In the genomic region with DNA sequence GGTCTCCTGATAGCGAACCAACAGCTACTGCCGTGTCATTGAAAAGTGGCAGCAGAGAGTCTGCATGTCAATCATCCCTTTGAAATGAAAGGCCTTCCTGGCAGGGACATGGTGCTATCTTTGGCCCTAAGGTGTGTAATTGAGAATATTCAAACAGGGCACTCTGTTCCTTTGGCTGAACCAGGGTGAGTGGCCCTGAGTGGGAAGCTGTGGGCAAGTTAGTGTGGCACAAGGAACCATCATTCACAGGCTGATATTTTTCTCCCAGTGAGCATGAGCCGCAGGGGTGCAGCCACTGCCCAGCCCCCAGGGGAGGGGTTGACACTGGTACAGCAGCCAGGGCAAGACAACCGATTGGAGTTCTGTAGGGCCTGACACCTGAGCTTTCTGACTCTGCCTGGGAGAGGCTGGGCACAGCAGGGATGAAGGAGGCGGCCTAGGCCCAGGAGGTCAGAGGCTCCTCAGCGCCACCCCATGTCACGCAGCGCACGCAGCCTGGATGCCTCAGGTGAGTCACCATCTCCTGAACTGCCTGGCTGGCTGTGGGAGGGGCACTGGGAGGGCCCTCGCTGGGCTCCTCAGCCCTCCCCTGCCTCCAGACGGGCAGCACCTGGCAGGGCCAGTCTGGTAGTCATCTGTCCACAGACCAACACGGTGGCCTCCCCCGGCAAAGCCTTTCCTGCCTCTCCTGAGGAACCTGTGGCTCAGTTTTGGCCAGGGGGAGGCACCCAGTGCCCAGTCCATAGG, we compare ENCODE assay signal across 1 cellular context.
TF ChIP-seq lines count a peak whose summit lies in the region.

No MANE protein-coding gene starts in this region.

TF ChIP-seq in HEK293, 187 proteins besides CTCF, POLR2A, EP300 and RAD21 (continued from another document and continues in another):
- TF ChIP-seq, protein P1, sequence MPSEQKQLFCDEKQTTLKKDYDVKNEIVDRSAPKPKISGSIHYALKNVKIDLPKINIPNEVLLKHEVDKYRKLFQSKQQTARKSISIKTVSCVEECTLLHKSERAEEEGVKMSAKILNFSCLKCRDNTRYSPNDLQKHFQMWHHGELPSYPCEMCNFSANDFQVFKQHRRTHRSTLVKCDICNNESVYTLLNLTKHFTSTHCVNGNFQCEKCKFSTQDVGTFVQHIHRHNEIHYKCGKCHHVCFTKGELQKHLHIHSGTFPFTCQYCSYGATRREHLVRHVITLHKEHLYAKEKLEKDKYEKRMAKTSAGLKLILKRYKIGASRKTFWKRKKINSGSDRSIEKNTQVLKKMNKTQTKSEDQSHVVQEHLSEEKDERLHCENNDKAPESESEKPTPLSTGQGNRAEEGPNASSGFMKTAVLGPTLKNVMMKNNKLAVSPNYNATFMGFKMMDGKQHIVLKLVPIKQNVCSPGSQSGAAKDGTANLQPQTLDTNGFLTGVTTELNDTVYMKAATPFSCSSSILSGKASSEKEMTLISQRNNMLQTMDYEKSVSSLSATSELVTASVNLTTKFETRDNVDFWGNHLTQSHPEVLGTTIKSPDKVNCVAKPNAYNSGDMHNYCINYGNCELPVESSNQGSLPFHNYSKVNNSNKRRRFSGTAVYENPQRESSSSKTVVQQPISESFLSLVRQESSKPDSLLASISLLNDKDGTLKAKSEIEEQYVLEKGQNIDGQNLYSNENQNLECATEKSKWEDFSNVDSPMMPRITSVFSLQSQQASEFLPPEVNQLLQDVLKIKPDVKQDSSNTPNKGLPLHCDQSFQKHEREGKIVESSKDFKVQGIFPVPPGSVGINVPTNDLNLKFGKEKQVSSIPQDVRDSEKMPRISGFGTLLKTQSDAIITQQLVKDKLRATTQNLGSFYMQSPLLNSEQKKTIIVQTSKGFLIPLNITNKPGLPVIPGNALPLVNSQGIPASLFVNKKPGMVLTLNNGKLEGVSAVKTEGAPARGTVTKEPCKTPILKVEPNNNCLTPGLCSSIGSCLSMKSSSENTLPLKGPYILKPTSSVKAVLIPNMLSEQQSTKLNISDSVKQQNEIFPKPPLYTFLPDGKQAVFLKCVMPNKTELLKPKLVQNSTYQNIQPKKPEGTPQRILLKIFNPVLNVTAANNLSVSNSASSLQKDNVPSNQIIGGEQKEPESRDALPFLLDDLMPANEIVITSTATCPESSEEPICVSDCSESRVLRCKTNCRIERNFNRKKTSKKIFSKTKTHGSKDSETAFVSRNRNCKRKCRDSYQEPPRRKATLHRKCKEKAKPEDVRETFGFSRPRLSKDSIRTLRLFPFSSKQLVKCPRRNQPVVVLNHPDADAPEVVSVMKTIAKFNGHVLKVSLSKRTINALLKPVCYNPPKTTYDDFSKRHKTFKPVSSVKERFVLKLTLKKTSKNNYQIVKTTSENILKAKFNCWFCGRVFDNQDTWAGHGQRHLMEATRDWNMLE (tag by site-specific recombination; conservative IDR thresholded peaks at IDR 0.05; ENCODE audit: low read depth): no peak
- TF ChIP-seq KLF8 (tag by site-specific recombination; IDR thresholded peaks at IDR 0.05): 0 out of 2 replicates have a peak, but pooled peaks have one; percentile 19
- no peak for TF ChIP-seq GLI4 (tag by site-specific recombination; IDR thresholded peaks at IDR 0.05)
- no peak for TF ChIP-seq ZNF473 (tag by site-specific recombination; IDR thresholded peaks at IDR 0.05)
- no peak for TF ChIP-seq ZNF76 (tag by site-specific recombination; IDR thresholded peaks at IDR 0.05; ENCODE audit: borderline replicate concordance, low read depth)
- TF ChIP-seq SP2 (tag by site-specific recombination; IDR thresholded peaks at IDR 0.05): peak; percentile 31
- TF ChIP-seq, protein P2, sequence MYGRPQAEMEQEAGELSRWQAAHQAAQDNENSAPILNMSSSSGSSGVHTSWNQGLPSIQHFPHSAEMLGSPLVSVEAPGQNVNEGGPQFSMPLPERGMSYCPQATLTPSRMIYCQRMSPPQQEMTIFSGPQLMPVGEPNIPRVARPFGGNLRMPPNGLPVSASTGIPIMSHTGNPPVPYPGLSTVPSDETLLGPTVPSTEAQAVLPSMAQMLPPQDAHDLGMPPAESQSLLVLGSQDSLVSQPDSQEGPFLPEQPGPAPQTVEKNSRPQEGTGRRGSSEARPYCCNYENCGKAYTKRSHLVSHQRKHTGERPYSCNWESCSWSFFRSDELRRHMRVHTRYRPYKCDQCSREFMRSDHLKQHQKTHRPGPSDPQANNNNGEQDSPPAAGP (tag by site-specific recombination; IDR thresholded peaks at IDR 0.05): peak; percentile 93
- TF ChIP-seq ZNF23 (tag by site-specific recombination; IDR thresholded peaks at IDR 0.05; ENCODE audit: borderline replicate concordance): no peak
- TF ChIP-seq ZNF560 (tag by site-specific recombination; IDR thresholded peaks at IDR 0.05; ENCODE audit: borderline replicate concordance): no peak
- TF ChIP-seq, protein P3, sequence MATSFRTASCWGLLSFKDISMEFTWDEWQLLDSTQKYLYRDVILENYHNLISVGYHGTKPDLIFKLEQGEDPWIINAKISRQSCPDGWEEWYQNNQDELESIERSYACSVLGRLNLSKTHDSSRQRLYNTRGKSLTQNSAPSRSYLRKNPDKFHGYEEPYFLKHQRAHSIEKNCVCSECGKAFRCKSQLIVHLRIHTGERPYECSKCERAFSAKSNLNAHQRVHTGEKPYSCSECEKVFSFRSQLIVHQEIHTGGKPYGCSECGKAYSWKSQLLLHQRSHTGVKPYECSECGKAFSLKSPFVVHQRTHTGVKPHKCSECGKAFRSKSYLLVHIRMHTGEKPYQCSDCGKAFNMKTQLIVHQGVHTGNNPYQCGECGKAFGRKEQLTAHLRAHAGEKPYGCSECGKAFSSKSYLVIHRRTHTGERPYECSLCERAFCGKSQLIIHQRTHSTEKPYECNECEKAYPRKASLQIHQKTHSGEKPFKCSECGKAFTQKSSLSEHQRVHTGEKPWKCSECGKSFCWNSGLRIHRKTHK (tag by site-specific recombination; IDR thresholded peaks at IDR 0.05): no peak
- no peak for TF ChIP-seq ZNF777 (tag by site-specific recombination; IDR thresholded peaks at IDR 0.05; ENCODE audit: borderline replicate concordance)
- TF ChIP-seq ZNF624 (tag by site-specific recombination; IDR thresholded peaks at IDR 0.05): no peak
- TF ChIP-seq, protein P4, sequence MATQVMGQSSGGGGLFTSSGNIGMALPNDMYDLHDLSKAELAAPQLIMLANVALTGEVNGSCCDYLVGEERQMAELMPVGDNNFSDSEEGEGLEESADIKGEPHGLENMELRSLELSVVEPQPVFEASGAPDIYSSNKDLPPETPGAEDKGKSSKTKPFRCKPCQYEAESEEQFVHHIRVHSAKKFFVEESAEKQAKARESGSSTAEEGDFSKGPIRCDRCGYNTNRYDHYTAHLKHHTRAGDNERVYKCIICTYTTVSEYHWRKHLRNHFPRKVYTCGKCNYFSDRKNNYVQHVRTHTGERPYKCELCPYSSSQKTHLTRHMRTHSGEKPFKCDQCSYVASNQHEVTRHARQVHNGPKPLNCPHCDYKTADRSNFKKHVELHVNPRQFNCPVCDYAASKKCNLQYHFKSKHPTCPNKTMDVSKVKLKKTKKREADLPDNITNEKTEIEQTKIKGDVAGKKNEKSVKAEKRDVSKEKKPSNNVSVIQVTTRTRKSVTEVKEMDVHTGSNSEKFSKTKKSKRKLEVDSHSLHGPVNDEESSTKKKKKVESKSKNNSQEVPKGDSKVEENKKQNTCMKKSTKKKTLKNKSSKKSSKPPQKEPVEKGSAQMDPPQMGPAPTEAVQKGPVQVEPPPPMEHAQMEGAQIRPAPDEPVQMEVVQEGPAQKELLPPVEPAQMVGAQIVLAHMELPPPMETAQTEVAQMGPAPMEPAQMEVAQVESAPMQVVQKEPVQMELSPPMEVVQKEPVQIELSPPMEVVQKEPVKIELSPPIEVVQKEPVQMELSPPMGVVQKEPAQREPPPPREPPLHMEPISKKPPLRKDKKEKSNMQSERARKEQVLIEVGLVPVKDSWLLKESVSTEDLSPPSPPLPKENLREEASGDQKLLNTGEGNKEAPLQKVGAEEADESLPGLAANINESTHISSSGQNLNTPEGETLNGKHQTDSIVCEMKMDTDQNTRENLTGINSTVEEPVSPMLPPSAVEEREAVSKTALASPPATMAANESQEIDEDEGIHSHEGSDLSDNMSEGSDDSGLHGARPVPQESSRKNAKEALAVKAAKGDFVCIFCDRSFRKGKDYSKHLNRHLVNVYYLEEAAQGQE (tag by site-specific recombination; IDR thresholded peaks at IDR 0.05): no peak
- no peak for TF ChIP-seq ZNF707 (tag by site-specific recombination; IDR thresholded peaks at IDR 0.05)
- TF ChIP-seq, protein P5, sequence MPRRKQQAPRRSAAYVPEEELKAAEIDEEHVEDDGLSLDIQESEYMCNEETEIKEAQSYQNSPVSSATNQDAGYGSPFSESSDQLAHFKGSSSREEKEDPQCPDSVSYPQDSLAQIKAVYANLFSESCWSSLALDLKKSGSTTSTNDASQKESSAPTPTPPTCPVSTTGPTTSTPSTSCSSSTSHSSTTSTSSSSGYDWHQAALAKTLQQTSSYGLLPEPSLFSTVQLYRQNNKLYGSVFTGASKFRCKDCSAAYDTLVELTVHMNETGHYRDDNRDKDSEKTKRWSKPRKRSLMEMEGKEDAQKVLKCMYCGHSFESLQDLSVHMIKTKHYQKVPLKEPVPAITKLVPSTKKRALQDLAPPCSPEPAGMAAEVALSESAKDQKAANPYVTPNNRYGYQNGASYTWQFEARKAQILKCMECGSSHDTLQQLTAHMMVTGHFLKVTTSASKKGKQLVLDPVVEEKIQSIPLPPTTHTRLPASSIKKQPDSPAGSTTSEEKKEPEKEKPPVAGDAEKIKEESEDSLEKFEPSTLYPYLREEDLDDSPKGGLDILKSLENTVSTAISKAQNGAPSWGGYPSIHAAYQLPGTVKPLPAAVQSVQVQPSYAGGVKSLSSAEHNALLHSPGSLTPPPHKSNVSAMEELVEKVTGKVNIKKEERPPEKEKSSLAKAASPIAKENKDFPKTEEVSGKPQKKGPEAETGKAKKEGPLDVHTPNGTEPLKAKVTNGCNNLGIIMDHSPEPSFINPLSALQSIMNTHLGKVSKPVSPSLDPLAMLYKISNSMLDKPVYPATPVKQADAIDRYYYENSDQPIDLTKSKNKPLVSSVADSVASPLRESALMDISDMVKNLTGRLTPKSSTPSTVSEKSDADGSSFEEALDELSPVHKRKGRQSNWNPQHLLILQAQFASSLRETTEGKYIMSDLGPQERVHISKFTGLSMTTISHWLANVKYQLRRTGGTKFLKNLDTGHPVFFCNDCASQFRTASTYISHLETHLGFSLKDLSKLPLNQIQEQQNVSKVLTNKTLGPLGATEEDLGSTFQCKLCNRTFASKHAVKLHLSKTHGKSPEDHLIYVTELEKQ (tag by site-specific recombination; IDR thresholded peaks at IDR 0.05; ENCODE audit: borderline replicate concordance): no peak
- no peak for TF ChIP-seq ZNF202 (tag by site-specific recombination; IDR thresholded peaks at IDR 0.05; ENCODE audit: borderline replicate concordance)
- 0 out of 2 replicates have a peak, but pooled peaks have one; percentile 37 for TF ChIP-seq GLIS2 (tag by site-specific recombination; IDR thresholded peaks at IDR 0.05)
- TF ChIP-seq, protein P6, sequence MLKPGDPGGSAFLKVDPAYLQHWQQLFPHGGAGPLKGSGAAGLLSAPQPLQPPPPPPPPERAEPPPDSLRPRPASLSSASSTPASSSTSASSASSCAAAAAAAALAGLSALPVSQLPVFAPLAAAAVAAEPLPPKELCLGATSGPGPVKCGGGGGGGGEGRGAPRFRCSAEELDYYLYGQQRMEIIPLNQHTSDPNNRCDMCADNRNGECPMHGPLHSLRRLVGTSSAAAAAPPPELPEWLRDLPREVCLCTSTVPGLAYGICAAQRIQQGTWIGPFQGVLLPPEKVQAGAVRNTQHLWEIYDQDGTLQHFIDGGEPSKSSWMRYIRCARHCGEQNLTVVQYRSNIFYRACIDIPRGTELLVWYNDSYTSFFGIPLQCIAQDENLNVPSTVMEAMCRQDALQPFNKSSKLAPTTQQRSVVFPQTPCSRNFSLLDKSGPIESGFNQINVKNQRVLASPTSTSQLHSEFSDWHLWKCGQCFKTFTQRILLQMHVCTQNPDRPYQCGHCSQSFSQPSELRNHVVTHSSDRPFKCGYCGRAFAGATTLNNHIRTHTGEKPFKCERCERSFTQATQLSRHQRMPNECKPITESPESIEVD (tag by site-specific recombination; IDR thresholded peaks at IDR 0.05): no peak
- TF ChIP-seq ZNF324 (tag by site-specific recombination; IDR thresholded peaks at IDR 0.05): no peak
- TF ChIP-seq ZNF658 (tag by site-specific recombination; IDR thresholded peaks at IDR 0.05): no peak
- TF ChIP-seq SP7 (tag by site-specific recombination; IDR thresholded peaks at IDR 0.05): peak; percentile 76
- TF ChIP-seq ZNF16 (tag by site-specific recombination; IDR thresholded peaks at IDR 0.05; ENCODE audit: low read depth): no peak
- TF ChIP-seq ZNF558 (tag by site-specific recombination; IDR thresholded peaks at IDR 0.05): no peak
- no peak for TF ChIP-seq ZNF555 (tag by site-specific recombination; conservative IDR thresholded peaks at IDR 0.05)
- TF ChIP-seq, protein P7, sequence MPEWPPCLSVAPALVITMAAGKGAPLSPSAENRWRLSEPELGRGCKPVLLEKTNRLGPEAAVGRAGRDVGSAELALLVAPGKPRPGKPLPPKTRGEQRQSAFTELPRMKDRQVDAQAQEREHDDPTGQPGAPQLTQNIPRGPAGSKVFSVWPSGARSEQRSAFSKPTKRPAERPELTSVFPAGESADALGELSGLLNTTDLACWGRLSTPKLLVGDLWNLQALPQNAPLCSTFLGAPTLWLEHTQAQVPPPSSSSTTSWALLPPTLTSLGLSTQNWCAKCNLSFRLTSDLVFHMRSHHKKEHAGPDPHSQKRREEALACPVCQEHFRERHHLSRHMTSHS (tag by site-specific recombination; IDR thresholded peaks at IDR 0.05): no peak
- TF ChIP-seq ZFP69B (tag by site-specific recombination; IDR thresholded peaks at IDR 0.05): no peak
- no peak for TF ChIP-seq WT1 (tag by site-specific recombination; IDR thresholded peaks at IDR 0.05)
- no peak for TF ChIP-seq ZXDB (tag by site-specific recombination; IDR thresholded peaks at IDR 0.05)
- peak; percentile 84 for TF ChIP-seq KLF1 (tag by site-specific recombination; IDR thresholded peaks at IDR 0.05)
- TF ChIP-seq, protein P8, sequence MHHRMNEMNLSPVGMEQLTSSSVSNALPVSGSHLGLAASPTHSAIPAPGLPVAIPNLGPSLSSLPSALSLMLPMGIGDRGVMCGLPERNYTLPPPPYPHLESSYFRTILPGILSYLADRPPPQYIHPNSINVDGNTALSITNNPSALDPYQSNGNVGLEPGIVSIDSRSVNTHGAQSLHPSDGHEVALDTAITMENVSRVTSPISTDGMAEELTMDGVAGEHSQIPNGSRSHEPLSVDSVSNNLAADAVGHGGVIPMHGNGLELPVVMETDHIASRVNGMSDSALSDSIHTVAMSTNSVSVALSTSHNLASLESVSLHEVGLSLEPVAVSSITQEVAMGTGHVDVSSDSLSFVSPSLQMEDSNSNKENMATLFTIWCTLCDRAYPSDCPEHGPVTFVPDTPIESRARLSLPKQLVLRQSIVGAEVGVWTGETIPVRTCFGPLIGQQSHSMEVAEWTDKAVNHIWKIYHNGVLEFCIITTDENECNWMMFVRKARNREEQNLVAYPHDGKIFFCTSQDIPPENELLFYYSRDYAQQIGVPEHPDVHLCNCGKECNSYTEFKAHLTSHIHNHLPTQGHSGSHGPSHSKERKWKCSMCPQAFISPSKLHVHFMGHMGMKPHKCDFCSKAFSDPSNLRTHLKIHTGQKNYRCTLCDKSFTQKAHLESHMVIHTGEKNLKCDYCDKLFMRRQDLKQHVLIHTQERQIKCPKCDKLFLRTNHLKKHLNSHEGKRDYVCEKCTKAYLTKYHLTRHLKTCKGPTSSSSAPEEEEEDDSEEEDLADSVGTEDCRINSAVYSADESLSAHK (tag by site-specific recombination; IDR thresholded peaks at IDR 0.05): no peak
- TF ChIP-seq ZNF768 (tag by site-specific recombination; IDR thresholded peaks at IDR 0.05): no peak
